14 cellular contexts compared by ENCODE assay signal in genomic region chr6:131960371-131961133, GRCh38. TPM values are rescaled to one million over a fixed set of nuclear protein-coding genes. Genes with fewer than 3 reads are reported as not detected.
A peak's percentile ranks its signal among the peaks of the same experiment; 100 is the strongest.
DNase-seq lines count a peak whose midpoint lies in the region; ATAC-seq, FAIRE-seq and TF ChIP-seq lines count a peak whose summit lies in the region.
"Had no signal": no experiment of that assay in that cellular context is flagged by ENCODE, and none has a peak within 500 bp of the region (broad histone marks: within the 10 kb centered on the region; RNA-seq: fewer than 3 reads in every experiment).

No MANE protein-coding gene starts in this region.

- intact Hi-C loops in right cardiac atrium (cut with DNase I) (loop anchor here in 1 of 4 donors (10.0 kb wide), 1 partner anchor 204 kb away; no protein-coding TSS in a partner anchor), uterus (cut with DNase I; ENCODE audit: low total_unique reads) (no loop called here)

- DNase-seq in right atrium auricular region (ENCODE audit: low spot score) (no peak), right cardiac atrium (no peak), frontal cortex (ENCODE audit: low spot score in 2 of 2) (no peak), uterus (no peak), hepatic stellate cell (ENCODE audit: low spot score) (no peak), NCI-H345 treated with DMSO at 0.1 percent for 48 hours (lab: John Stamatoyannopoulos, UW; ENCODE audit: unreplicated experiment) (no peak), NCI-H2171 (lab: John Stamatoyannopoulos, UW) (no peak)
- DNase-seq: activated T-cell treated with anti-CD3 and anti-CD28 coated beads, Interleukin-2, amount 50 U/mL, for 72 hours; aorta; GF-D8; naive thymus-derived CD4-positive, alpha-beta T cell; NCI-H1436; T-helper 1 cell had no signal

- no peaks in the 10 kb centered on the region for H3K4me1 ChIP-seq in right atrium auricular region
- H3K4me1 ChIP-seq in right cardiac atrium (ENCODE audit: control insufficient read depth, insufficient read depth, low read length), result no peaks in the 10 kb centered on the region
- H3K4me1 ChIP-seq in uterus, result no peaks in the 10 kb centered on the region

- ATAC-seq in right cardiac atrium (no peak), SK-N-SH treated with all-trans-retinoic acid at 6 μM for 48 hours (peak; percentile 52)
- ATAC-seq: activated T-cell treated with anti-CD3 and anti-CD28 coated beads, Interleukin-2, amount 50 U/mL, for 72 hours; naive thymus-derived CD4-positive, alpha-beta T cell had no signal

- H3K4me3 ChIP-seq in right atrium auricular region, result no peak overlapping the region
- no peak overlapping the region for H3K4me3 ChIP-seq in right cardiac atrium (ENCODE audit: low read length)
- no peak overlapping the region for H3K4me3 ChIP-seq in uterus

- TF ChIP-seq POLR2A in uterus (IDR thresholded peaks at IDR 0.05), result no peak

- whole genome bisulfite sequencing in right cardiac atrium, result 48% methylated on average over 6 of the region's 6 CpGs

- H3K36me3 ChIP-seq in right atrium auricular region, result no peaks in the 10 kb centered on the region
- H3K36me3 ChIP-seq in uterus, result no peaks in the 10 kb centered on the region

- H3K9me3 ChIP-seq in right atrium auricular region (no peaks in the 10 kb centered on the region), right cardiac atrium (ENCODE audit: control insufficient read depth, low read length) (no peaks in the 10 kb centered on the region), uterus (no peaks in the 10 kb centered on the region)

- TF ChIP-seq CTCF in right atrium auricular region (IDR thresholded peaks at IDR 0.05) (peak; percentile 18 to 61), uterus (IDR thresholded peaks at IDR 0.05) (peak; percentile 5 to 33 (median 17))

- peak; percentile 66 for FAIRE-seq in frontal cortex (lab: Jason Lieb, UNC)

- H3K27ac ChIP-seq in right atrium auricular region (no peak overlapping the region), right cardiac atrium (ENCODE audit: low read length) (no peak overlapping the region), uterus (no peak overlapping the region)

- H3K27me3 ChIP-seq in right atrium auricular region (no peaks in the 10 kb centered on the region), right cardiac atrium (ENCODE audit: control insufficient read depth, insufficient read depth) (no peaks in the 10 kb centered on the region), uterus (no peaks in the 10 kb centered on the region)

TF ChIP-seq in SK-N-SH treated with all-trans-retinoic acid at 6 μM for 48 hours, 23 proteins besides CTCF, POLR2A, EP300 and RAD21:
- TF ChIP-seq SNAI2 (CRISPR knock-in tag; IDR thresholded peaks at IDR 0.05) (no peak), ISL1 (CRISPR knock-in tag; IDR thresholded peaks at IDR 0.05) (no peak), TCF4 (CRISPR knock-in tag; IDR thresholded peaks at IDR 0.05; ENCODE audit: borderline replicate concordance) (no peak), ZNF8 (CRISPR knock-in tag; IDR thresholded peaks at IDR 0.05) (no peak), ZFP30 (CRISPR knock-in tag; IDR thresholded peaks at IDR 0.05) (no peak), CSDC2 (CRISPR knock-in tag; IDR thresholded peaks at IDR 0.05) (no peak), ZC3H10 (CRISPR knock-in tag; IDR thresholded peaks at IDR 0.05) (no peak), GLIS3 (CRISPR knock-in tag; IDR thresholded peaks at IDR 0.05) (no peak), ESRRG (CRISPR knock-in tag; IDR thresholded peaks at IDR 0.05) (no peak), CSRNP3 (CRISPR knock-in tag; IDR thresholded peaks at IDR 0.05) (no peak), TSHZ2 (CRISPR knock-in tag; IDR thresholded peaks at IDR 0.05) (no peak), TOX (CRISPR knock-in tag; IDR thresholded peaks at IDR 0.05; ENCODE audit: borderline replicate concordance) (no peak), ZFP3 (CRISPR knock-in tag; IDR thresholded peaks at IDR 0.05) (no peak), RARB (CRISPR knock-in tag; IDR thresholded peaks at IDR 0.05) (no peak), BACH2 (CRISPR knock-in tag; IDR thresholded peaks at IDR 0.05; ENCODE audit: borderline replicate concordance) (no peak)
- TF ChIP-seq, protein P1, sequence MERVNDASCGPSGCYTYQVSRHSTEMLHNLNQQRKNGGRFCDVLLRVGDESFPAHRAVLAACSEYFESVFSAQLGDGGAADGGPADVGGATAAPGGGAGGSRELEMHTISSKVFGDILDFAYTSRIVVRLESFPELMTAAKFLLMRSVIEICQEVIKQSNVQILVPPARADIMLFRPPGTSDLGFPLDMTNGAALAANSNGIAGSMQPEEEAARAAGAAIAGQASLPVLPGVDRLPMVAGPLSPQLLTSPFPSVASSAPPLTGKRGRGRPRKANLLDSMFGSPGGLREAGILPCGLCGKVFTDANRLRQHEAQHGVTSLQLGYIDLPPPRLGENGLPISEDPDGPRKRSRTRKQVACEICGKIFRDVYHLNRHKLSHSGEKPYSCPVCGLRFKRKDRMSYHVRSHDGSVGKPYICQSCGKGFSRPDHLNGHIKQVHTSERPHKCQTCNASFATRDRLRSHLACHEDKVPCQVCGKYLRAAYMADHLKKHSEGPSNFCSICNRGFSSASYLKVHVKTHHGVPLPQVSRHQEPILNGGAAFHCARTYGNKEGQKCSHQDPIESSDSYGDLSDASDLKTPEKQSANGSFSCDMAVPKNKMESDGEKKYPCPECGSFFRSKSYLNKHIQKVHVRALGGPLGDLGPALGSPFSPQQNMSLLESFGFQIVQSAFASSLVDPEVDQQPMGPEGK (CRISPR knock-in tag; IDR thresholded peaks at IDR 0.05; ENCODE audit: borderline replicate concordance), result no peak

RNA-seq across cellular contexts. Expression of gene CCN2, which starts 9.4 kb away (rescaled TPM):
- total RNA-seq in right atrium auricular region (100 to 1,000 TPM; 203 to 356 TPM), right cardiac atrium (100 to 1,000 TPM in 1 of 4 donors, 10 to 100 TPM in 3; 35.8 to 602 (median 51.0) TPM), frontal cortex (4.1 TPM), uterus (100 to 1,000 TPM; 104 to 254 (median 202) TPM)
- 134 TPM for polyA plus RNA-seq in right cardiac atrium
- total RNA-seq: activated T-cell treated with anti-CD3 and anti-CD28 coated beads, Interleukin-2, amount 50 U/mL, for 72 hours; naive thymus-derived CD4-positive, alpha-beta T cell had no signal
- polyA plus RNA-seq: naive thymus-derived CD4-positive, alpha-beta T cell had no signal
